26 cellular contexts compared by ENCODE assay signal in the genomic region with DNA sequence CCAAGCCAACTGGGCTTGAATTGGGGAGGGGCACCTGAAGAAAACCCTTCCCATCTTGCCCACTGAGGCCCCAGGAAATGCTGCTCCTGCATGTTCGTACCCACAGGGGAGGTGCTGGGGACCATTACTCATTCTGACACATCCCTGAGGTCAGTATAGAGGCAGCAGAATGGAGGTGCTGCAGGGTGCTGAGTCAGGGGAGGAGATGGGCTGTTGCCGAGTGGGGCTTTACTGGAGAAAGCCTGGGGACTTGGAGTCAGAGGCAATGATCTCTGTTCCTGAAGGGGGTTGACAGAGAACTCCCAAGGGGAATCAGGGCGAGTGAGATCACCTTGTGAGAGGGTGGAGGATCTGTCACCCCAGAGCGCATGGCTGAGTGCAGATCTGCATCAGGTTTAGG. TPM values are rescaled to one million over a fixed set of nuclear protein-coding genes. Genes with fewer than 3 reads are reported as not detected.
DNase-seq lines count a peak whose midpoint lies in the region; ATAC-seq and TF ChIP-seq lines count a peak whose summit lies in the region.
"Had no signal": no experiment of that assay in that cellular context is flagged by ENCODE, and none has a peak within 500 bp of the region (broad histone marks: within the 10 kb centered on the region; RNA-seq: fewer than 3 reads in every experiment).

No MANE protein-coding gene starts in this region.

- H3K4me3 Mint-ChIP-seq in activated CD8-positive, alpha-beta memory T cell treated with anti-CD3 and anti-CD28 coated beads, Interleukin-2, amount 10 ng/mL, durations not matched to agents 7 days and 5 days = no peak overlapping the region
- no peak overlapping the region for H3K4me3 Mint-ChIP-seq in stimulated activated memory B cell treated with anti-CD40 and anti-IgM and Interleukin-4, amounts not matched to agents 10 μg/mL and 1 μg/mL and 100 μg/mL, for 72 hours
- H3K4me3 Mint-ChIP-seq in HFFc6 = no peak overlapping the region

- peaks cover 8% of the 10 kb centered on the region for H3K4me1 Mint-ChIP-seq in activated CD8-positive, alpha-beta memory T cell treated with anti-CD3 and anti-CD28 coated beads, Interleukin-2, amount 10 ng/mL, durations not matched to agents 7 days and 5 days
- no peaks in the 10 kb centered on the region for H3K4me1 Mint-ChIP-seq in stimulated activated memory B cell treated with anti-CD40 and anti-IgM and Interleukin-4, amounts not matched to agents 10 μg/mL and 1 μg/mL and 100 μg/mL, for 72 hours
- H3K4me1 Mint-ChIP-seq in HFFc6 (ENCODE audit: low read depth) = peaks cover 6% of the 10 kb centered on the region; the same call in 1 of the 2 replicates

- no peak overlapping the region for H2AFZ ChIP-seq in IMR-90 (replicated peaks; ENCODE audit: low read length, poor library complexity)

- no peak for TF ChIP-seq EP300 in esophagus muscularis mucosa (IDR thresholded peaks at IDR 0.05)

- no peak overlapping the region for H4K8ac ChIP-seq in IMR-90 (ENCODE audit: low read depth in 2 of 2, low read length in 2 of 2)

- no peak overlapping the region for H2BK20ac ChIP-seq in IMR-90 (ENCODE audit: low read depth, low read length)

- dilution Hi-C loops in IMR-90 (cut with HindIII; ENCODE audit: low sequenced_read_pairs, unreplicated experiment) = no loop called here

- WGBS in IMR-90 (ENCODE audit: extremely low coverage in 2 of 2, insufficient read length in 1 of 2), 2 experiments = 0% methylated on average over 2 of the region's 4 CpGs; no CpG with 5 or more reads in 1 of the 2 experiments
- 40% methylated on average over 3 of the region's 4 CpGs for WGBS in esophagus muscularis mucosa

- no peak overlapping the region for H3K27ac ChIP-seq in IMR-90 (ENCODE audit: insufficient read depth, low read length)
- H3K27ac ChIP-seq in coronary artery = no peak overlapping the region
- no peak overlapping the region for H3K27ac ChIP-seq in esophagus muscularis mucosa (replicated peaks in 1 of 4)
- H3K27ac ChIP-seq: dorsolateral prefrontal cortex, upper lobe of right lung had no signal

- no peak overlapping the region for H3K56ac ChIP-seq in IMR-90 (ENCODE audit: extremely low read depth, insufficient read depth, low read length)

- H3K9me3 Mint-ChIP-seq in activated CD8-positive, alpha-beta memory T cell treated with anti-CD3 and anti-CD28 coated beads, Interleukin-2, amount 10 ng/mL, durations not matched to agents 7 days and 5 days (ENCODE audit: low read depth) = no peaks in the 10 kb centered on the region
- H3K9me3 Mint-ChIP-seq in stimulated activated memory B cell treated with anti-CD40 and anti-IgM and Interleukin-4, amounts not matched to agents 10 μg/mL and 1 μg/mL and 100 μg/mL, for 72 hours = no peaks in the 10 kb centered on the region
- H3K9me3 Mint-ChIP-seq in HFFc6 = no peaks in the 10 kb centered on the region

- H3K79me1 ChIP-seq in IMR-90 (ENCODE audit: low read depth in 1 of 2, low read length in 2 of 2) = no peaks in the 10 kb centered on the region

- no peak for ATAC-seq in activated CD8-positive, alpha-beta memory T cell treated with anti-CD3 and anti-CD28 coated beads, Interleukin-2, amount 10 ng/mL, durations not matched to agents 7 days and 5 days
- ATAC-seq in IMR-90 (ENCODE audit: low read depth) = no peak
- no peak for ATAC-seq in stimulated activated memory B cell treated with anti-CD40 and anti-IgM and Interleukin-4, amounts not matched to agents 10 μg/mL and 1 μg/mL and 100 μg/mL, for 72 hours
- ATAC-seq: HCT116, left ventricle myocardium superior, Right ventricle myocardium inferior, upper lobe of right lung had no signal

- H3K9me3 ChIP-seq in IMR-90 (ENCODE audit: control insufficient read depth, insufficient read depth, low read length) = no peaks in the 10 kb centered on the region
- no peaks in the 10 kb centered on the region for H3K9me3 ChIP-seq in esophagus muscularis mucosa
- H3K9me3 ChIP-seq: BE2C, upper lobe of right lung had no signal

- no peak overlapping the region for H3K9ac ChIP-seq in IMR-90 (ENCODE audit: low read depth, low read length)

- peak; percentile 41 for DNase-seq in activated CD8-positive, alpha-beta memory T cell treated with anti-CD3 and anti-CD28 coated beads, Interleukin-2, amount 10 ng/mL, durations not matched to agents 7 days and 5 days
- DNase-seq in activated CD8-positive, alpha-beta memory T cell treated with anti-CD3 and anti-CD28 coated beads, Interleukin-2, amount 50 U/mL, for 4 hours = no peak
- DNase-seq in Daoy (ENCODE audit: low read depth) (peak; percentile 74), IMR-90 (peak; percentile 1), coronary artery (ENCODE audit: low spot score) (peak; percentile 19), esophagus muscularis mucosa (ENCODE audit: extremely low spot score) (no peak), HFFc6 (no peak)
- DNase-seq: activated gamma-delta T cell, BE2C, cerebellar nuclear complex, DMS53, dorsolateral prefrontal cortex, KBM-7, left ventricle myocardium superior, NCI-H1417 treated with DMSO at 0.1 percent for 48 hours, NCI-H2081 treated with DMSO at 0.1 percent for 48 hours, NCI-H446, NCI-H774, nucleus accumbens, substantia nigra, T-helper 2 cell, upper lobe of right lung had no signal

- no peak for TF ChIP-seq CTCF in IMR-90 (conservative IDR thresholded peaks at IDR 0.05; ENCODE audit: low read depth, low read length)
- no peak for TF ChIP-seq CTCF in coronary artery (IDR thresholded peaks at IDR 0.05)
- no peak for TF ChIP-seq CTCF in esophagus muscularis mucosa (IDR thresholded peaks at IDR 0.05)
- TF ChIP-seq CTCF in HFFc6 (IDR thresholded peaks at IDR 0.05) = no peak

- H2BK15ac ChIP-seq in IMR-90 (ENCODE audit: low read depth, low read length) = no peak overlapping the region

- H4K20me1 ChIP-seq in IMR-90 (ENCODE audit: insufficient read depth, low read length) = no peaks in the 10 kb centered on the region

- no peak overlapping the region for H3K27ac Mint-ChIP-seq in activated CD8-positive, alpha-beta memory T cell treated with anti-CD3 and anti-CD28 coated beads, Interleukin-2, amount 10 ng/mL, durations not matched to agents 7 days and 5 days
- no peak overlapping the region for H3K27ac Mint-ChIP-seq in stimulated activated memory B cell treated with anti-CD40 and anti-IgM and Interleukin-4, amounts not matched to agents 10 μg/mL and 1 μg/mL and 100 μg/mL, for 72 hours
- no peak overlapping the region for H3K27ac Mint-ChIP-seq in HFFc6

- CTCF ChIA-PET in activated CD8-positive, alpha-beta memory T cell treated with anti-CD3 and anti-CD28 coated beads, Interleukin-2, amount 10 ng/mL, durations not matched to agents 7 days and 5 days (lab: Charles Lee) = no interaction called here
- CTCF ChIA-PET in IMR-90 (lab: Yijun Ruan, JAX) = no interaction called here

- H2BK5ac ChIP-seq in IMR-90 (ENCODE audit: low read depth, low read length, poor library complexity, severe bottlenecking) = no peak overlapping the region

- TF ChIP-seq RAD21 in IMR-90 (IDR thresholded peaks at IDR 0.05; ENCODE audit: low read length) = no peak

- POLR2A ChIA-PET in IMR-90 (lab: Charles Lee; ENCODE audit: unreplicated experiment) = no interaction called here

- H3K4me1 ChIP-seq in IMR-90 (ENCODE audit: control insufficient read depth, insufficient read depth, low read length) (no peaks in the 10 kb centered on the region), esophagus muscularis mucosa (peaks cover 6 to 20% (median 16%) of the 10 kb centered on the region in 4 donors)
- H3K4me1 ChIP-seq: BE2C, upper lobe of right lung had no signal

- H3K14ac ChIP-seq in IMR-90 (replicated peaks; ENCODE audit: low read depth, low read length) = no peak overlapping the region

- no peak overlapping the region for H3K23ac ChIP-seq in IMR-90 (ENCODE audit: low read depth, low read length)

- H3K27me3 Mint-ChIP-seq in activated CD8-positive, alpha-beta memory T cell treated with anti-CD3 and anti-CD28 coated beads, Interleukin-2, amount 10 ng/mL, durations not matched to agents 7 days and 5 days = peaks cover 33% of the 10 kb centered on the region
- H3K27me3 Mint-ChIP-seq in stimulated activated memory B cell treated with anti-CD40 and anti-IgM and Interleukin-4, amounts not matched to agents 10 μg/mL and 1 μg/mL and 100 μg/mL, for 72 hours = peaks cover 45% of the 10 kb centered on the region
- H3K27me3 Mint-ChIP-seq in HFFc6 (ENCODE audit: insufficient read depth) = peaks cover 42% of the 10 kb centered on the region

- H3K27me3 ChIP-seq in IMR-90 (ENCODE audit: control insufficient read depth, insufficient read depth, low read length) (peaks cover 33% of the 10 kb centered on the region), esophagus muscularis mucosa (peaks cover 0 to 43% (median 0%) of the 10 kb centered on the region in 4 donors)
- H3K27me3 ChIP-seq: BE2C had no signal

- no peak overlapping the region for H3K18ac ChIP-seq in IMR-90 (ENCODE audit: low read depth, low read length)

- H4K91ac ChIP-seq in IMR-90 (ENCODE audit: insufficient read depth, low read depth, low read length) = no peak overlapping the region

- no peak overlapping the region for H3K4me2 ChIP-seq in IMR-90 (ENCODE audit: low read depth, low read length)

- H3K36me3 Mint-ChIP-seq in activated CD8-positive, alpha-beta memory T cell treated with anti-CD3 and anti-CD28 coated beads, Interleukin-2, amount 10 ng/mL, durations not matched to agents 7 days and 5 days = no peaks in the 10 kb centered on the region
- no peaks in the 10 kb centered on the region for H3K36me3 Mint-ChIP-seq in stimulated activated memory B cell treated with anti-CD40 and anti-IgM and Interleukin-4, amounts not matched to agents 10 μg/mL and 1 μg/mL and 100 μg/mL, for 72 hours
- no peaks in the 10 kb centered on the region for H3K36me3 Mint-ChIP-seq in HFFc6 (ENCODE audit: low read depth)

- no TSS peak for BruUV-seq in IMR-90 (replicated peaks; lab: Mats Ljungman, UMichigan)

- H4K5ac ChIP-seq in IMR-90 (ENCODE audit: low read depth, low read length) = no peak overlapping the region

- H3K4me3 ChIP-seq in IMR-90 (ENCODE audit: insufficient read depth, low read depth, low read length) (no peak overlapping the region), coronary artery (no peak overlapping the region), esophagus muscularis mucosa (no peak overlapping the region)
- H3K4me3 ChIP-seq: dorsolateral prefrontal cortex, upper lobe of right lung had no signal

- no peaks in the 10 kb centered on the region for H3K9me1 ChIP-seq in IMR-90 (ENCODE audit: insufficient read depth, low read length)

- H3K36me3 ChIP-seq in IMR-90 (ENCODE audit: control insufficient read depth, insufficient read depth, low read length) (no peaks in the 10 kb centered on the region), esophagus muscularis mucosa (no peaks in the 10 kb centered on the region)
- H3K36me3 ChIP-seq: BE2C, upper lobe of right lung had no signal

- H2AK5ac ChIP-seq in IMR-90 (ENCODE audit: low read depth, low read length) = no peak overlapping the region

- no peak overlapping the region for H2AK9ac ChIP-seq in IMR-90 (replicated peaks; ENCODE audit: low read depth, low read length, poor library complexity)

- in situ Hi-C loops in IMR-90 (cut with MboI; ENCODE audit: low sequenced_read_pairs) = no loop called here

- H2BK120ac ChIP-seq in IMR-90 (ENCODE audit: low read depth, low read length) = no peak overlapping the region

- intact Hi-C loops in IMR-90 (cut with micrococcal nuclease) (no loop called here), esophagus muscularis mucosa (cut with DNase I) (loop anchor here (10.0 kb wide), 1 partner anchor 226 kb away; no protein-coding TSS in a partner anchor)

- TF ChIP-seq POLR2A in IMR-90 (IDR thresholded peaks at IDR 0.05; ENCODE audit: low read depth, low read length) (no peak), esophagus muscularis mucosa (IDR thresholded peaks at IDR 0.05; ENCODE audit: low read depth) (no peak)

- H3K4ac ChIP-seq in IMR-90 (ENCODE audit: low read depth, low read length) = no peak overlapping the region

RNA-seq across cellular contexts. Expression of gene KCNA10, which starts 40.2 kb away (rescaled TPM):
- not detected for total RNA-seq in activated CD8-positive, alpha-beta memory T cell treated with anti-CD3 and anti-CD28 coated beads, Interleukin-2, amount 10 ng/mL, durations not matched to agents 7 days and 5 days
- total RNA-seq in Daoy (2014; rRNA removed; shearing (Covaris generic)) = not detected in 2 replicates
- not detected in 2 replicates for total RNA-seq in IMR-90 (2012; rRNA removed)
- polyA plus RNA-seq in IMR-90 (2012; rRNA removed) = not detected in 2 replicates
- not detected in 2 replicates for polyA plus RNA-seq in IMR-90 (2012; cell fraction: cytosol; rRNA removed)
- polyA plus RNA-seq in IMR-90 (2012; cell fraction: nucleus; rRNA removed; ENCODE audit: low replicate concordance) = not detected in 2 replicates
- total RNA-seq in esophagus muscularis mucosa = under 1 TPM in 1 of 4 donors, not detected in 3; 0.23 TPM
- total RNA-seq in HFFc6 (2021; fragmentation: NEBNext Ultra II Directional; extraction: Animal tissue kit (Norgen Biotek cat#: 25700)) = not detected
- total RNA-seq: left ventricle myocardium superior, Right ventricle myocardium inferior, upper lobe of right lung had no signal
- polyA plus RNA-seq: adipose tissue had no signal

RNA-seq across cellular contexts. Expression of gene KCNA2, which starts 47.0 kb away (rescaled TPM):
- total RNA-seq in activated CD8-positive, alpha-beta memory T cell treated with anti-CD3 and anti-CD28 coated beads, Interleukin-2, amount 10 ng/mL, durations not matched to agents 7 days and 5 days = 1 to 10 TPM; 2.4 to 3.7 TPM
- total RNA-seq in Daoy (2014; rRNA removed; shearing (Covaris generic)) = 0.15 and 0.17 TPM in 2 replicates
- under 0.01 TPM in 1 of 2 replicates, not detected in the other for total RNA-seq in IMR-90 (2012; rRNA removed)
- not detected in 2 replicates for polyA plus RNA-seq in IMR-90 (2012; rRNA removed)
- 0.01 and 0.13 TPM in 2 replicates for polyA plus RNA-seq in IMR-90 (2012; cell fraction: cytosol; rRNA removed)
- under 0.01 TPM in 1 of 2 replicates, not detected in the other for polyA plus RNA-seq in IMR-90 (2012; cell fraction: nucleus; rRNA removed; ENCODE audit: low replicate concordance)
- total RNA-seq in esophagus muscularis mucosa = 1 to 10 TPM; 1.7 to 4.3 (median 2.7) TPM
- total RNA-seq in HFFc6 (2021; fragmentation: NEBNext Ultra II Directional; extraction: Animal tissue kit (Norgen Biotek cat#: 25700)) = not detected

Comparison
In these comparisons a context has a peak if more than half of its experiments do, and no peak if none do; other contexts are left out.
1. DNase-seq: peak in activated CD8-positive, alpha-beta memory T cell treated with anti-CD3 and anti-CD28 coated beads, Interleukin-2, amount 10 ng/mL, durations not matched to agents 7 days and 5 days (single experiment), Daoy (single experiment), IMR-90 (single experiment) and coronary artery (single experiment); none in activated CD8-positive, alpha-beta memory T cell treated with anti-CD3 and anti-CD28 coated beads, Interleukin-2, amount 50 U/mL, for 4 hours (single experiment), esophagus muscularis mucosa (single experiment) and HFFc6 (single experiment).